14 cellular contexts compared by ENCODE assay signal in the genomic region with DNA sequence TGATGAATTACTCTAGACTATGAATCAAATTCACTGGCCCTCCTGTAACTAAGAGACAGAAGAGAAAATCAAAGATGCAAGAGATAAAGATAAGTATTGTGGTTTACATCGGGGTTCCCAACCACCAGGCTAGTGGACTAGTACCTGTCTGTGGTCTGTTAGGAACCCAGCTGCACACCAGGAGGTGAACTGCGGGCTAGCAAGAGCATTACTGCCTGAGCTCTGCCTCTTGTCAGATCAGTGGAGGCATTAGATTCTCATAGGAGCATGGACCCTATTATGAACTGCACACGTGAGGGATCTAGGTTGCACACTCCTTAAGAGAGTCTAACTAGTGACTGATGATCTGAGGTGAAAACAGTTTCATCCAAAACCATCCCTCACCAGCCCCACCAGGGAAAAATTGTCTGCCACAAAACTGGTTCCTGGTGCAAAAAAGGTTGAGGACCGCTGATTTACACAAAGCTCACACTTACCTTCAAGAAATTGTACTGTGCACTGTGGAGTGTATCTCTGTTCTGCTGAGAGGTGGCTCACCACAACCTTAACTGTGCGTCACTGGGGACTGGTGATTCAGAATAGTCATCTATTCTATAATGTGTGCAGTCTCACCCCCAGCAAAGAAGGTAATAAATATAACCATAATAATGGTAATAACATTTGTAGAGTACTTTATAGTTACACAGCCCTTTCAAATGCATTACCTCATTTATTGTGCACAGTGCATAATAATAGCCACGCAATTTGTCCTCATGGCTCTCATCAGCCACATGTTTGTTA. TPM values are rescaled to one million over a fixed set of nuclear protein-coding genes. Genes with fewer than 3 reads are reported as not detected.
DNase-seq lines count a peak whose midpoint lies in the region; ATAC-seq, FAIRE-seq and TF ChIP-seq lines count a peak whose summit lies in the region.
"Had no signal": no experiment of that assay in that cellular context is flagged by ENCODE, and none has a peak within 500 bp of the region (broad histone marks: within the 10 kb centered on the region; RNA-seq: fewer than 3 reads in every experiment).

No MANE protein-coding gene starts in this region.

- DNase-seq in GM12892 (ENCODE audit: insufficient read length) (no peak), NCI-H774 (lab: John Stamatoyannopoulos, UW) (peak; percentile 9), mucosa of descending colon (no peak), NCI-H1436 (lab: John Stamatoyannopoulos, UW) (no peak), H54 (ENCODE audit: insufficient read length, low spot score) (no peak), nucleus accumbens (lab: John Stamatoyannopoulos, UW) (no peak), activated gamma-delta T cell (lab: John Stamatoyannopoulos, UW) (no peak)
- DNase-seq: activated naive CD4-positive, alpha-beta T cell treated with anti-CD3 and anti-CD28 coated beads, Interleukin-2, amount 10 ng/mL, durations not matched to agents 7 days and 5 days; effector CD8-positive, alpha-beta T cell; NCI-H1048; NCI-H2227 treated with DMSO at 0.1 percent for 48 hours; psoas muscle had no signal

- no peak for TF ChIP-seq CTCF in mucosa of descending colon (IDR thresholded peaks at IDR 0.05)

- ATAC-seq in HG02642 (IDR thresholded peaks at IDR 0.05; ENCODE audit: poor library complexity, unreplicated experiment) (peak; percentile 64), mucosa of descending colon (peak; percentile 38)
- ATAC-seq: psoas muscle had no signal

- TF ChIP-seq POLR2A in GM12892 (IDR thresholded peaks at IDR 0.05; ENCODE audit: low read depth, low read length), result no peak
- TF ChIP-seq POLR2A in H54 (IDR thresholded peaks at IDR 0.05; ENCODE audit: low read depth, low read length), result no peak

- no peaks in the 10 kb centered on the region for H3K36me3 ChIP-seq in mucosa of descending colon (ENCODE audit: low read depth)
- H3K36me3 ChIP-seq: SJSA1 had no signal

- no peak overlapping the region for H3K4me3 ChIP-seq in mucosa of descending colon
- H3K4me3 ChIP-seq: psoas muscle, SJSA1 had no signal

- H3K4me1 ChIP-seq in mucosa of descending colon (ENCODE audit: low read depth), result no peaks in the 10 kb centered on the region
- H3K4me1 ChIP-seq: psoas muscle had no signal

- FAIRE-seq in GM12892 (lab: Jason Lieb, UNC) (peak; percentile 54), H54 (lab: Jason Lieb, UNC) (no peak)

- intact Hi-C loops in mucosa of descending colon (cut with DNase I, micrococcal nuclease), result no loop called here

- no peaks in the 10 kb centered on the region for H3K9me3 ChIP-seq in mucosa of descending colon

RNA-seq across cellular contexts. Expression of a gene that starts 59.1 kb away (rescaled TPM):
- polyA plus RNA-seq in GM12892 (2012; ENCODE audit: missing spikeins), result 14.6 TPM
- 10 to 100 TPM in 1 of 3 donors, 1 to 10 TPM in 2; 1.9 to 27.2 (median 4.3) TPM for total RNA-seq in mucosa of descending colon
